Comparison of ENCODE assay signal across 7 cellular contexts in the genomic region with DNA sequence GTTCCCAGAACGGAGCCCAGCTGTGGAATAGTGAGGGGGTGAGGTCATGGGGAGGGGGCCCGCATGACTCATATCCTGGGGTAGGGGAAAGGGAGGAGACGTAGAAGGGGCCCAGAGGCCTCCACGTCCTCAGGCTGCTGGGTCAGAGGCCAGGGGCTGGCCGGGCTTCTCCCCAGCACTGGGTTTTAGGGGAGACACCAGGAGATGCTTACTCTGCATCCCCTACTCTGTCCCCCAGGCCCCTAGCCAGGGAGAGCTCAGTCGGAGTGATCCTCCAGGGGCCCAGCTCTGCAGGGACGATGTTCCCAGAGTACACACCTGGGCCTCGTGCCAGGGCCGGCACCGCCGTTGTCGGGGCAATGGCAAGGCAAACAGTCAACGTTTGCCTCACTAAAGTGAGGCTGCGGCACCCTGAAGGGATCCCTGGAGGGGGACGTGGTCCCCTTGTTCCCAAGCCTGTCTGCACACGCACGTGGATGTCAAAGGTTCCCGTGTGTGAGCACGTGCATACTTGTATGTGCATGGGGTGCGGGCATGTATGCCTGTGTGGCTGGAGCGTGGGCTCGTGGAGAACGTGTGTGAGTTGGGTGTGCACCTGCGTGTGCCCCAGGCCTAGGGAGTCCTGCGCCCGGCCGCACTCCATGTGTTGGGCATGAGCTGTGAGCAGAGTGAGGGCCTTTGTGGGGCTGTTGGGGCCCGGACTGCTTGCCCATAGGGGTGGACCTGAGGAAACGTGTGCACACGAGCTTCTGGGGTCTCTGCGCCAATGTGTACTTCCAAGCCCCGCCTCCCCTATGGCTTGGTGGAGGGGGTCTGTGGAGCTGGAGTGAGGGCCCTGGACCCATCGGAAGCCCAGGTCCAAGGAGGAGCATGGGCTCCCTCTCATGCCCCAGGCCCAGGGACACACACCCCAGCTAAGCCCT. TPM values are rescaled to one million over a fixed set of nuclear protein-coding genes. Genes with fewer than 3 reads are reported as not detected.
DNase-seq lines count a peak whose midpoint lies in the region; TF ChIP-seq lines count a peak whose summit lies in the region.
"Had no signal": no experiment of that assay in that cellular context is flagged by ENCODE, and none has a peak within 500 bp of the region (broad histone marks: within the 10 kb centered on the region; RNA-seq: fewer than 3 reads in every experiment).

No MANE protein-coding gene starts in this region.

- TF ChIP-seq CTCF in esophagus squamous epithelium (IDR thresholded peaks at IDR 0.05) = no peak

- 59 to 71% methylated on average over 6 to 15 of the region's 33 CpGs for WGBS in esophagus squamous epithelium, 2 donors

- DNase-seq in NCI-H345 (lab: John Stamatoyannopoulos, UW) = peak; percentile 88
- DNase-seq in esophagus squamous epithelium (lab: John Stamatoyannopoulos, UW) = no peak
- no peak for DNase-seq in islet precursor cell
- no peak for DNase-seq in middle frontal gyrus (ENCODE audit: extremely low spot score, low spot score)
- DNase-seq: T-cell had no signal

- H3K4me3 ChIP-seq in esophagus squamous epithelium (peak overlapping the region in 1 of 4 donors; percentile 45), skeletal muscle satellite cell (ENCODE audit: low read length) (peak overlapping the region; percentile 48)
- H3K4me3 ChIP-seq: dorsolateral prefrontal cortex had no signal

- H3K9me3 ChIP-seq in esophagus squamous epithelium (no peaks in the 10 kb centered on the region), skeletal muscle satellite cell (replicated peaks; ENCODE audit: low read length) (no peaks in the 10 kb centered on the region)

- H3K4me2 ChIP-seq in skeletal muscle satellite cell (ENCODE audit: low read length) = peak overlapping the region; percentile 73

- intact Hi-C loops in esophagus squamous epithelium (cut with DNase I) = no loop called here

- H3K27ac ChIP-seq in esophagus squamous epithelium = peak overlapping the region; percentile 84 to 91 (median 87)
- H3K27ac ChIP-seq: dorsolateral prefrontal cortex had no signal

- H3K36me3 ChIP-seq in esophagus squamous epithelium = no peaks in the 10 kb centered on the region
- H3K36me3 ChIP-seq in skeletal muscle satellite cell (ENCODE audit: insufficient read depth, low read length) = peaks cover 33% of the 10 kb centered on the region

- H3K9ac ChIP-seq in skeletal muscle satellite cell (ENCODE audit: low read depth, low read length) = peak overlapping the region; percentile 62

- H3K4me1 ChIP-seq in esophagus squamous epithelium = peaks cover 65 to 96% (median 78%) of the 10 kb centered on the region in 3 donors
- peaks cover 82% of the 10 kb centered on the region for H3K4me1 ChIP-seq in skeletal muscle satellite cell (ENCODE audit: control insufficient read depth, insufficient read depth, low read length)

- H3K27me3 ChIP-seq in esophagus squamous epithelium (no peaks in the 10 kb centered on the region), skeletal muscle satellite cell (ENCODE audit: control insufficient read depth, insufficient read depth, low read length) (no peaks in the 10 kb centered on the region)
- H3K27me3 ChIP-seq: dorsolateral prefrontal cortex had no signal

- TF ChIP-seq POLR2A in esophagus squamous epithelium (IDR thresholded peaks at IDR 0.05) = no peak

RNA-seq across cellular contexts. Expression of a gene that starts 14.2 kb away (rescaled TPM):
- total RNA-seq in esophagus squamous epithelium = not detected
- not detected in 2 replicates for total RNA-seq in skeletal muscle satellite cell (2012; rRNA removed)
- total RNA-seq: dorsolateral prefrontal cortex had no signal

RNA-seq across cellular contexts. Expression of a gene that starts 24.6 kb away (rescaled TPM):
- 10 to 100 TPM; 23.3 to 75.9 (median 46.4) TPM for total RNA-seq in esophagus squamous epithelium
- 56.3 and 63.6 TPM in 2 replicates for total RNA-seq in skeletal muscle satellite cell (2012; rRNA removed)

RNA-seq across cellular contexts. Expression of a gene that starts 38.7 kb away (rescaled TPM):
- total RNA-seq in esophagus squamous epithelium = 10 to 100 TPM in 3 of 4 donors, not detected in 1; 14.7 to 23.8 (median 15.0) TPM
- 0.87 TPM in 1 of 2 replicates, not detected in the other for total RNA-seq in skeletal muscle satellite cell (2012; rRNA removed)

RNA-seq across cellular contexts. Expression of a gene that starts 42.0 kb away (rescaled TPM):
- 1 to 10 TPM in 2 of 4 donors, under 1 TPM in 1, not detected in 1; 0.76 to 3.1 (median 1.6) TPM for total RNA-seq in esophagus squamous epithelium
- total RNA-seq in skeletal muscle satellite cell (2012; rRNA removed) = 17.7 TPM in 1 of 2 replicates, not detected in the other

RNA-seq across cellular contexts. Expression of a gene that starts 42.7 kb away (rescaled TPM):
- total RNA-seq in esophagus squamous epithelium = 100 to 1,000 TPM in 1 of 4 donors, 10 to 100 TPM in 3; 28.7 to 110 (median 69.3) TPM
- total RNA-seq in skeletal muscle satellite cell (2012; rRNA removed) = under 0.01 TPM in 1 of 2 replicates, not detected in the other
- total RNA-seq: T-cell had no signal
